In the genomic region with DNA sequence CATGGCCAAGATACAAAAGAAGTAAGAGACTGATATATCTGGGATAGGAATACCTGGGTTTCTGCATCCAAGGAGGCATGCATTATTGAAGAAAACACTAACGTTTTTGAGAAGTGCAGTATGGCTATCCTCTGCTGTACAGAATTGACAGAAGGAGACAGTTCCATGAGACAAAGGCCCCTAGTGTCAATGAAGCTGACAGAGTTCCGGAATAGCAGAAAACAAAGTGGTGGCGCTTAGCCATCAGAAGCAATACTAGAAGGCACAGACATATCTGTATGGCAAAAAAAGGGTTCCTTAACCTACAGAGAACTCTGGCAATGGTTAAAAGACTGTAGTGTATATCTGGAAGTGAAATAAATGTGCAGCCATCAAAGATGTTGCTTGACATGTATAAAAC, we compare ENCODE assay signal across 1 cellular context.
TF ChIP-seq lines count a peak whose summit lies in the region.

No MANE protein-coding gene starts in this region.

TF ChIP-seq in GM23338, 12 proteins besides CTCF, POLR2A, EP300 and RAD21 (continued from another document):
- TF ChIP-seq, protein P1, sequence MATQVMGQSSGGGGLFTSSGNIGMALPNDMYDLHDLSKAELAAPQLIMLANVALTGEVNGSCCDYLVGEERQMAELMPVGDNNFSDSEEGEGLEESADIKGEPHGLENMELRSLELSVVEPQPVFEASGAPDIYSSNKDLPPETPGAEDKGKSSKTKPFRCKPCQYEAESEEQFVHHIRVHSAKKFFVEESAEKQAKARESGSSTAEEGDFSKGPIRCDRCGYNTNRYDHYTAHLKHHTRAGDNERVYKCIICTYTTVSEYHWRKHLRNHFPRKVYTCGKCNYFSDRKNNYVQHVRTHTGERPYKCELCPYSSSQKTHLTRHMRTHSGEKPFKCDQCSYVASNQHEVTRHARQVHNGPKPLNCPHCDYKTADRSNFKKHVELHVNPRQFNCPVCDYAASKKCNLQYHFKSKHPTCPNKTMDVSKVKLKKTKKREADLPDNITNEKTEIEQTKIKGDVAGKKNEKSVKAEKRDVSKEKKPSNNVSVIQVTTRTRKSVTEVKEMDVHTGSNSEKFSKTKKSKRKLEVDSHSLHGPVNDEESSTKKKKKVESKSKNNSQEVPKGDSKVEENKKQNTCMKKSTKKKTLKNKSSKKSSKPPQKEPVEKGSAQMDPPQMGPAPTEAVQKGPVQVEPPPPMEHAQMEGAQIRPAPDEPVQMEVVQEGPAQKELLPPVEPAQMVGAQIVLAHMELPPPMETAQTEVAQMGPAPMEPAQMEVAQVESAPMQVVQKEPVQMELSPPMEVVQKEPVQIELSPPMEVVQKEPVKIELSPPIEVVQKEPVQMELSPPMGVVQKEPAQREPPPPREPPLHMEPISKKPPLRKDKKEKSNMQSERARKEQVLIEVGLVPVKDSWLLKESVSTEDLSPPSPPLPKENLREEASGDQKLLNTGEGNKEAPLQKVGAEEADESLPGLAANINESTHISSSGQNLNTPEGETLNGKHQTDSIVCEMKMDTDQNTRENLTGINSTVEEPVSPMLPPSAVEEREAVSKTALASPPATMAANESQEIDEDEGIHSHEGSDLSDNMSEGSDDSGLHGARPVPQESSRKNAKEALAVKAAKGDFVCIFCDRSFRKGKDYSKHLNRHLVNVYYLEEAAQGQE (IDR thresholded peaks at IDR 0.05; ENCODE audit: unreplicated experiment), result no peak
- TF ChIP-seq EZH2phosphoT487 (IDR thresholded peaks at IDR 0.05; ENCODE audit: unreplicated experiment) (no peak), CREB1 (CRISPR knock-in tag; IDR thresholded peaks at IDR 0.05; ENCODE audit: low read depth) (no peak), ZNF114 (CRISPR knock-in tag; IDR thresholded peaks at IDR 0.05) (no peak), JUNB (IDR thresholded peaks at IDR 0.05; ENCODE audit: unreplicated experiment) (no peak), ZNF331 (CRISPR knock-in tag; IDR thresholded peaks at IDR 0.05; ENCODE audit: low read depth) (no peak)
TF ChIP-seq in GM23338: peak in this region for 0.
